In genomic region chrX:44580466-44580865, GRCh38 we compare ENCODE assay signal across 14 cellular contexts. TPM values are rescaled to one million over a fixed set of nuclear protein-coding genes. Genes with fewer than 3 reads are reported as not detected.
DNase-seq lines count a peak whose midpoint lies in the region; ATAC-seq and TF ChIP-seq lines count a peak whose summit lies in the region.
"Had no signal": no experiment of that assay in that cellular context is flagged by ENCODE, and none has a peak within 500 bp of the region (broad histone marks: within the 10 kb centered on the region; RNA-seq: fewer than 3 reads in every experiment).

No MANE protein-coding gene starts in this region.

- no peaks in the 10 kb centered on the region for H3K9me3 ChIP-seq in fibroblast of lung (ENCODE audit: control insufficient read depth, insufficient read depth, low read depth, low read length)
- H3K9me3 ChIP-seq: Caco-2 had no signal

- CTCF ChIA-PET in RWPE1 (lab: Yijun Ruan, JAX): no interaction called here

- POLR2A ChIA-PET in RWPE1 (lab: Yijun Ruan, JAX; ENCODE audit: low non-redundant PET): no interaction called here

- no peak overlapping the region for H2AFZ ChIP-seq in fibroblast of lung (ENCODE audit: low read length)

- TF ChIP-seq CTCF in RWPE1 (conservative IDR thresholded peaks at IDR 0.05; ENCODE audit: low read depth): no peak
- TF ChIP-seq CTCF in fibroblast of lung (conservative IDR thresholded peaks at IDR 0.05 in 1 of 2, IDR thresholded peaks at IDR 0.05 in 1 of 2; ENCODE audit: low read depth in 1 of 2, low read length in 2 of 2): no peak

- H3K4me3 ChIP-seq in fibroblast of lung (replicated peaks in 1 of 4; ENCODE audit: control extremely low read depth in 1 of 4, insufficient read depth in 1 of 4, low read depth in 3 of 4, low read length in 4 of 4) (no peak overlapping the region), skeletal muscle cell (ENCODE audit: low read depth, low read length) (no peak overlapping the region)

- H3K79me2 ChIP-seq in fibroblast of lung (ENCODE audit: control insufficient read depth, insufficient read depth, low read length): no peaks in the 10 kb centered on the region

- no peak overlapping the region for H3K4me2 ChIP-seq in fibroblast of lung (ENCODE audit: extremely low read depth, insufficient read depth, low read length)

- H3K9ac ChIP-seq in fibroblast of lung (ENCODE audit: insufficient read depth, low read length): no peak overlapping the region

- H3K36me3 ChIP-seq in fibroblast of lung (ENCODE audit: control insufficient read depth, insufficient read depth, low read length): no peaks in the 10 kb centered on the region

- H3K4me1 ChIP-seq in fibroblast of lung (ENCODE audit: control insufficient read depth, extremely low read depth, insufficient read depth, low read length): no peaks in the 10 kb centered on the region
- H3K4me1 ChIP-seq: Caco-2 had no signal

- H3K27ac ChIP-seq in RWPE1 (peak overlapping the region; percentile 67), fibroblast of lung (ENCODE audit: insufficient read depth, low read length) (no peak overlapping the region)
- H3K27ac ChIP-seq: 22Rv1 had no signal

- no peaks in the 10 kb centered on the region for H3K27me3 ChIP-seq in fibroblast of lung (ENCODE audit: control insufficient read depth, insufficient read depth, low read length)

- no peaks in the 10 kb centered on the region for H4K20me1 ChIP-seq in fibroblast of lung (ENCODE audit: control insufficient read depth, extremely low read depth, insufficient read depth, low read length)

- ATAC-seq in HG02763 (IDR thresholded peaks at IDR 0.05; ENCODE audit: unreplicated experiment): no peak
- ATAC-seq: T-cell had no signal

- peak; percentile 7 for DNase-seq in DMS53 (lab: John Stamatoyannopoulos, UW)
- no peak for DNase-seq in DMS53 treated with DMSO at 0.1 percent for 48 hours (lab: John Stamatoyannopoulos, UW; ENCODE audit: unreplicated experiment)
- DNase-seq in RWPE1 (ENCODE audit: low spot score): peak; percentile 2
- peak; percentile 68 to 73 for DNase-seq in fibroblast of lung (ENCODE audit: low read depth in 2 of 2)
- DNase-seq in skeletal muscle cell (ENCODE audit: low read depth): peak; percentile 17
- DNase-seq in SKM-1 treated with dmso at 0.1 percent for 144 hours (lab: John Stamatoyannopoulos, UW; ENCODE audit: unreplicated experiment): no peak
- DNase-seq in NCI-H774 (lab: John Stamatoyannopoulos, UW): no peak
- DNase-seq: activated naive CD4-positive, alpha-beta T cell; Caco-2; midbrain; NCI-H2171; T-cell had no signal

RNA-seq across cellular contexts. Expression of gene FUNDC1, which starts 37.8 kb away (rescaled TPM):
- 11.3 and 17.2 TPM in 2 replicates for total RNA-seq in fibroblast of lung
- 19.3 and 20.8 TPM in 2 replicates for polyA plus RNA-seq in fibroblast of lung
- polyA plus RNA-seq in fibroblast of lung (2012): 15.0 and 17.1 TPM in 2 replicates
- 0.43 TPM in 1 of 2 replicates, not detected in the other for polyA minus RNA-seq in fibroblast of lung (ENCODE audit: low replicate concordance)

Comparison
In these comparisons a context has a peak if more than half of its experiments do, and no peak if none do; other contexts are left out.
1. DNase-seq: peak in DMS53 (single experiment), RWPE1 (single experiment), fibroblast of lung (2 of 2) and skeletal muscle cell (single experiment); none in DMS53 treated with DMSO at 0.1 percent for 48 hours (single experiment), SKM-1 treated with dmso at 0.1 percent for 144 hours (single experiment) and NCI-H774 (single experiment).